In the genomic region with DNA sequence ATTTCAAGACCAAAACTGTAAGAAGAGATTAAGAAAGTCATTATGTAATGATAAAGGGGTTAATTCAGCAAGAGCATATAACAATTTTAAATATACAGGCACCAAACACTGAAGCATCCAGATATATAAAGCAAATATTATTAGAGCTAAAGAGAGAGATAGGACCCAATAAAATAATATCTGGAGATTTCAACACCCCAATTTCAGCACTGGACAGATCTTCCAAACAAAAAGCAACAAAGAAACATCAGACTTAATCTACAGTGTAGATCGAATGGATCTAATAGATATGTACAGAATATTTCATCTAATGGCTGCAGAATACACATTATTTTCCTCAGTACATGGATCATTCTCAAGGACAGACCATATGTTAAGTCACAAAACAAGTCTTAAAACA, we compare ENCODE assay signal across 10 cellular contexts.
"Had no signal": no experiment of that assay in that cellular context is flagged by ENCODE, and none has a peak within 500 bp of the region (broad histone marks: within the 10 kb centered on the region; RNA-seq: fewer than 3 reads in every experiment).

No MANE protein-coding gene starts in this region.

- H3K4me2 ChIP-seq: KMS-11 had no signal

- DNase-seq: GM23248, H9, HCEC 1CT, IMR-90, Karpas-422, KBM-7 had no signal

- H3K27ac ChIP-seq: GM23248, HL-60, KMS-11 had no signal

- H2AFZ ChIP-seq: GM23248 had no signal

- FAIRE-seq: H1, H54 had no signal

- H3K4me3 Mint-ChIP-seq: H9 had no signal

- H3K4me3 ChIP-seq: GM23248 had no signal

- H3K9me3 Mint-ChIP-seq: H9 had no signal
